10 cellular contexts compared by ENCODE assay signal in genomic region chr9:121284733-121285451, GRCh38. TPM values are rescaled to one million over a fixed set of nuclear protein-coding genes. Genes with fewer than 3 reads are reported as not detected.
A peak's percentile ranks its signal among the peaks of the same experiment; 100 is the strongest.
DNase-seq lines count a peak whose midpoint lies in the region; ATAC-seq, FAIRE-seq and TF ChIP-seq lines count a peak whose summit lies in the region.
"Had no signal": no experiment of that assay in that cellular context is flagged by ENCODE, and none has a peak within 500 bp of the region (broad histone marks: within the 10 kb centered on the region; RNA-seq: fewer than 3 reads in every experiment).

No MANE protein-coding gene starts in this region.

- H3K9me3 ChIP-seq in BLaER1 treated with 17β-estradiol and CSF1 and Interleukin-3, amounts not matched to agents 10 nM and 100 nM (replicated peaks in 1 of 11): no peaks in the 10 kb centered on the region
- no peaks in the 10 kb centered on the region for H3K9me3 ChIP-seq in HepG2 (ENCODE audit: low read length)
- no peaks in the 10 kb centered on the region for H3K9me3 ChIP-seq in skeletal muscle satellite cell (replicated peaks; ENCODE audit: low read length)
- no peaks in the 10 kb centered on the region for H3K9me3 ChIP-seq in T-helper 17 cell (ENCODE audit: control insufficient read depth, low read length, poor library complexity, severe bottlenecking)

- no peaks in the 10 kb centered on the region for H3K79me2 ChIP-seq in HepG2 (ENCODE audit: insufficient read depth, low read length)

- in situ Hi-C loops in HepG2 (cut with HindIII; ENCODE audit: extremely low pct_ligation_motif_present, low pct_unique_long_range_greater_than_20kb): no loop called here

- no peaks in the 10 kb centered on the region for H3K9me3 Mint-ChIP-seq in MCF 10A (ENCODE audit: unreplicated experiment)
- H3K9me3 Mint-ChIP-seq: activated naive CD8-positive, alpha-beta T cell treated with anti-CD3 and anti-CD28 coated beads for 36 hours had no signal

- H3K36me3 Mint-ChIP-seq in MCF 10A (ENCODE audit: insufficient read depth, unreplicated experiment) (peaks cover 4% of the 10 kb centered on the region), T-helper 17 cell (ENCODE audit: low read depth) (peaks cover 5% of the 10 kb centered on the region)
- H3K36me3 Mint-ChIP-seq: activated naive CD8-positive, alpha-beta T cell treated with anti-CD3 and anti-CD28 coated beads for 36 hours had no signal

- no peaks in the 10 kb centered on the region for H3K27me3 Mint-ChIP-seq in MCF 10A (ENCODE audit: insufficient read depth, unreplicated experiment)
- H3K27me3 Mint-ChIP-seq in T-helper 17 cell: no peaks in the 10 kb centered on the region
- H3K27me3 Mint-ChIP-seq: activated naive CD8-positive, alpha-beta T cell treated with anti-CD3 and anti-CD28 coated beads for 36 hours had no signal

- H3K9ac ChIP-seq in BLaER1 treated with 17β-estradiol and CSF1 and Interleukin-3, amounts not matched to agents 10 nM and 100 nM: peak overlapping the region in 7 of 11 experiments; percentile 71 to 78 (median 73); a peak in 12 of 22 replicates
- no peak overlapping the region for H3K9ac ChIP-seq in HepG2 (ENCODE audit: insufficient read depth, low read depth, low read length)
- peak overlapping the region; percentile 88 for H3K9ac ChIP-seq in skeletal muscle satellite cell (ENCODE audit: low read depth, low read length)

- no peak for TF ChIP-seq RAD21 in HepG2 (CRISPR knock-in tag; IDR thresholded peaks at IDR 0.05)

- H3K27ac Mint-ChIP-seq in MCF 10A (ENCODE audit: low read depth, unreplicated experiment) (peak overlapping the region; percentile 80), T-helper 17 cell (no peak overlapping the region)
- H3K27ac Mint-ChIP-seq: activated naive CD8-positive, alpha-beta T cell treated with anti-CD3 and anti-CD28 coated beads for 36 hours had no signal

- TF ChIP-seq EP300 in HepG2 (IDR thresholded peaks at IDR 0.05; ENCODE audit: low read depth in 2 of 2, low read length in 2 of 2) (no peak), HepG2 (CRISPR knock-in tag; IDR thresholded peaks at IDR 0.05; ENCODE audit: borderline replicate concordance) (no peak)

- peak overlapping the region in 2 of 10 experiments; percentile 39 to 44; a peak in 2 of 20 replicates for H3K4me3 ChIP-seq in BLaER1 treated with 17β-estradiol and CSF1 and Interleukin-3, amounts not matched to agents 10 nM and 100 nM
- H3K4me3 ChIP-seq in HepG2 (replicated peaks in 1 of 3; ENCODE audit: insufficient read depth in 1 of 3, low read depth in 2 of 3, low read length in 3 of 3) (no peak overlapping the region), skeletal muscle satellite cell (ENCODE audit: low read length) (no peak overlapping the region)

- H3K4me1 Mint-ChIP-seq in MCF 10A (ENCODE audit: insufficient read depth, unreplicated experiment) (peaks cover 84% of the 10 kb centered on the region), T-helper 17 cell (peaks cover 5% of the 10 kb centered on the region)

- no peak for TF ChIP-seq CTCF in MCF 10A (IDR thresholded peaks at IDR 0.05; ENCODE audit: unreplicated experiment)
- TF ChIP-seq CTCF in HepG2 (CRISPR knock-in tag; IDR thresholded peaks at IDR 0.05): no peak

- TF ChIP-seq POLR2A in HepG2 (IDR thresholded peaks at IDR 0.05; ENCODE audit: insufficient read depth in 1 of 2, low read depth in 2 of 2, low read length in 2 of 2): no peak

- H3K4me2 ChIP-seq in BLaER1 treated with 17β-estradiol and CSF1 and Interleukin-3, amounts not matched to agents 10 nM and 100 nM: peak overlapping the region; percentile 86 to 99 (median 95)
- H3K4me2 ChIP-seq in HepG2 (ENCODE audit: low read depth, low read length) (no peak overlapping the region), skeletal muscle satellite cell (ENCODE audit: low read length) (no peak overlapping the region)

- H3K4me1 ChIP-seq in BLaER1 treated with 17β-estradiol and CSF1 and Interleukin-3, amounts not matched to agents 10 nM and 100 nM: peaks cover 96 to 100% (median 100%) of the 10 kb centered on the region in 10 experiments
- H3K4me1 ChIP-seq in HepG2 (ENCODE audit: insufficient read depth, low read length) (peaks cover 100% of the 10 kb centered on the region), skeletal muscle satellite cell (ENCODE audit: control insufficient read depth, insufficient read depth, low read length) (peaks cover 96% of the 10 kb centered on the region)

- FAIRE-seq in HepG2 (lab: Jason Lieb, UNC): no peak

- peak overlapping the region; percentile 70 to 89 (median 83); a peak in 20 of 22 replicates for H3K27ac ChIP-seq in BLaER1 treated with 17β-estradiol and CSF1 and Interleukin-3, amounts not matched to agents 10 nM and 100 nM
- H3K27ac ChIP-seq in HepG2 (ENCODE audit: extremely low read length, insufficient read depth, low read length): no peak overlapping the region

- CTCF ChIA-PET in MCF 10A (lab: Yijun Ruan, JAX) (interaction anchor here (0.6 to 6.2 kb wide), 5 partner anchors 14 to 528 kb away, joined by 3 to 53 read pairs (median 3); partner anchors contain the start of gene GSN), HepG2 (lab: Yijun Ruan, JAX; ENCODE audit: low intra/inter-chr PET ratio, low total read pairs) (no interaction called here)

- H3K4me3 Mint-ChIP-seq in MCF 10A (ENCODE audit: unreplicated experiment) (no peak overlapping the region), T-helper 17 cell (no peak overlapping the region)
- H3K4me3 Mint-ChIP-seq: activated naive CD8-positive, alpha-beta T cell treated with anti-CD3 and anti-CD28 coated beads for 36 hours had no signal

- DNase-seq in MCF 10A (ENCODE audit: unreplicated experiment) (no peak), HepG2 (ENCODE audit: low spot score) (no peak), A172 (ENCODE audit: low spot score) (no peak), T-helper 17 cell (no peak)
- DNase-seq: activated naive CD8-positive, alpha-beta T cell treated with anti-CD3 and anti-CD28 coated beads for 36 hours; NCI-H524 had no signal

- no TSS peak for BruUV-seq in MCF 10A (replicated peaks; lab: Mats Ljungman, UMichigan)
- no TSS peak for BruUV-seq in HepG2 (replicated peaks; lab: Mats Ljungman, UMichigan)

- ATAC-seq in HepG2 (no peak), HG03097 (IDR thresholded peaks at IDR 0.05; ENCODE audit: low FRiP score, unreplicated experiment) (no peak), GM21576 (IDR thresholded peaks at IDR 0.05; ENCODE audit: unreplicated experiment) (no peak), T-helper 17 cell (no peak)

- no peak overlapping the region for H2AFZ ChIP-seq in HepG2 (ENCODE audit: low read length)

- peaks cover 0 to 20% (median 0%) of the 10 kb centered on the region in 11 experiments; a peak in 3 of 22 replicates for H4K20me1 ChIP-seq in BLaER1 treated with 17β-estradiol and CSF1 and Interleukin-3, amounts not matched to agents 10 nM and 100 nM
- H4K20me1 ChIP-seq in HepG2 (ENCODE audit: insufficient read depth, low read length): no peaks in the 10 kb centered on the region

- intact Hi-C loops in MCF 10A (cut with micrococcal nuclease): no loop called here
- intact Hi-C loops in HepG2 (cut with micrococcal nuclease; ENCODE audit: unreplicated experiment): loop anchor here (5.0 kb wide), 2 partner anchors 37 to 73 kb away; no protein-coding TSS in a partner anchor

- 96% methylated on average over 9 of the region's 9 CpGs for WGBS in HepG2 (ENCODE audit: low lambda C conversion rate)

- POLR2A ChIA-PET in MCF 10A (lab: Yijun Ruan, JAX) (interaction anchor here (0.6 to 5.9 kb wide), 8 partner anchors 7 to 119 kb away, joined by 3 to 70 read pairs (median 16); partner anchors contain the start of gene GSN), HepG2 (lab: Yijun Ruan, JAX) (interaction anchor here (11.2 kb wide), 1 partner anchor 15 kb away, joined by 398 read pairs; no protein-coding TSS in a partner anchor)

- H3K36me3 ChIP-seq in BLaER1 treated with 17β-estradiol and CSF1 and Interleukin-3, amounts not matched to agents 10 nM and 100 nM: peaks cover 0 to 45% (median 0%) of the 10 kb centered on the region in 11 experiments; a peak in 6 of 22 replicates
- H3K36me3 ChIP-seq in HepG2 (replicated peaks in 1 of 2; ENCODE audit: control insufficient read depth in 1 of 2, insufficient read depth in 2 of 2, low read length in 2 of 2) (no peaks in the 10 kb centered on the region), skeletal muscle satellite cell (ENCODE audit: insufficient read depth, low read length) (peaks cover 44% of the 10 kb centered on the region)

- H3K27me3 ChIP-seq in BLaER1 treated with 17β-estradiol and CSF1 and Interleukin-3, amounts not matched to agents 10 nM and 100 nM: no peaks in the 10 kb centered on the region
- H3K27me3 ChIP-seq in HepG2 (ENCODE audit: control insufficient read depth in 1 of 2, insufficient read depth in 2 of 2, low read length in 2 of 2) (no peaks in the 10 kb centered on the region), skeletal muscle satellite cell (ENCODE audit: control insufficient read depth, insufficient read depth, low read length) (no peaks in the 10 kb centered on the region)

TF ChIP-seq in HepG2, 621 proteins besides CTCF, POLR2A, EP300 and RAD21 (continues in another document):
- TF ChIP-seq ZNF629 (CRISPR knock-in tag; conservative IDR thresholded peaks at IDR 0.05): peak; percentile 82

RNA-seq across cellular contexts. Expression of gene GSN, which starts 16.9 kb away (rescaled TPM):
- total RNA-seq in MCF 10A (2022) (21.9 and 24.9 TPM in 2 replicates), HepG2 (2016; rRNA removed; fragmentation: Illumina TruSeq; extraction: Trizol) (126 and 307 TPM in 2 replicates), T-helper 17 cell (10 to 100 TPM in 1 of 2 donors, 1 to 10 TPM in 1; 5.4 to 29.6 TPM)
- total RNA-seq in HepG2 (2016; cell fraction: cytosol; rRNA removed; fragmentation: Illumina TruSeq; extraction: Trizol; ENCODE audit: low read depth): 56.0 and 58.2 TPM in 2 replicates
- total RNA-seq in HepG2 (2016; cell fraction: insoluble cytoplasmic fraction; rRNA removed; fragmentation: Illumina TruSeq; extraction: Trizol): 125 and 311 TPM in 2 replicates
- total RNA-seq in HepG2 (2016; cell fraction: membrane; rRNA removed; fragmentation: Illumina TruSeq; extraction: Trizol): 102 and 113 TPM in 2 replicates
- 251 and 294 TPM in 2 replicates for total RNA-seq in HepG2 (2016; cell fraction: nucleus; rRNA removed; fragmentation: Illumina TruSeq; extraction: Trizol)
- polyA plus RNA-seq in HepG2 (2011; rRNA removed): 294 and 436 TPM in 2 replicates
- polyA plus RNA-seq in HepG2 (2011; cell fraction: cytosol; rRNA removed): 396 and 404 TPM in 2 replicates
- 430 and 447 TPM in 2 replicates for polyA plus RNA-seq in HepG2 (2011; cell fraction: nucleus; rRNA removed)
- polyA plus RNA-seq in HepG2 (2012): 349 and 423 TPM in 2 replicates
- 57.9 and 60.7 TPM in 2 replicates for polyA plus RNA-seq in HepG2 (2016; cell fraction: cytosol; fragmentation: Illumina TruSeq; extraction: Trizol; ENCODE audit: low read depth)
- polyA plus RNA-seq in HepG2 (2016; cell fraction: insoluble cytoplasmic fraction; fragmentation: Illumina TruSeq; extraction: Trizol; ENCODE audit: low read depth): 115 and 123 TPM in 2 replicates
- polyA plus RNA-seq in HepG2 (2016; cell fraction: membrane; fragmentation: Illumina TruSeq; extraction: Trizol; ENCODE audit: low read depth): 77.0 and 92.1 TPM in 2 replicates
- 379 and 400 TPM in 2 replicates for polyA plus RNA-seq in HepG2 (2016; cell fraction: nucleus; fragmentation: Illumina TruSeq; extraction: Trizol; ENCODE audit: insufficient read depth, low read depth)
- 66.7 and 379 TPM in 2 replicates for polyA minus RNA-seq in HepG2 (2011; rRNA and poly(A)+ RNA removed; ENCODE audit: low replicate concordance)
- polyA minus RNA-seq in HepG2 (2011; cell fraction: cytosol; rRNA and poly(A)+ RNA removed): 132 and 185 TPM in 2 replicates
- polyA minus RNA-seq in HepG2 (2011; cell fraction: nucleus; rRNA and poly(A)+ RNA removed): 122 and 168 TPM in 2 replicates
- 157 and 203 TPM in 2 replicates for total RNA-seq in skeletal muscle satellite cell (2012; rRNA removed)
- total RNA-seq in A172 (2014; rRNA removed; shearing (Covaris generic)): 162 and 164 TPM in 2 replicates

Comparison
In these comparisons a context has a peak if more than half of its experiments do, and no peak if none do; other contexts are left out.
1. H3K4me2 ChIP-seq: peak in BLaER1 treated with 17β-estradiol and CSF1 and Interleukin-3, amounts not matched to agents 10 nM and 100 nM (11 of 11); none in HepG2 (single experiment) and skeletal muscle satellite cell (single experiment).